In the genomic region with DNA sequence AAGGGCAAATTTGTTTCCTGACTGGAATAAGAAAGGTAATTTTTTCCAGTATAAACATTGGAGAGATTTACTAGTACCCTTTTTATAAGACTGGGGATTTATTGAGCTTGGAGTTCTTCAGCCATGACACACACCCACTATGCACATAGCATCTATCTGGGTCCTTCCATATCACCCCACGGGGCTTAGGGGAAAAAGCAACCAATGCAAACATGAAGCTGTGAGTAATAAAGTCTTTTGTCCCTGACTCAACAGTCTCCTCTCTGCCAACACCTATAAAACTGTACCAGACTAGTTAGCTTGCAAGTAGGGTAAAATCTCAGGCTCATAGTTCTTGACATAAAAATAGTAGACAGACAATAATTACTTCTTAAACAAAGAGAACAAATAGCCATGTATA, we compare ENCODE assay signal across 1 cellular context.
TF ChIP-seq lines count a peak whose summit lies in the region.

No MANE protein-coding gene starts in this region.

TF ChIP-seq in SK-N-SH, 30 proteins besides CTCF, POLR2A, EP300 and RAD21 (continued from another document):
- TF ChIP-seq, protein P1, sequence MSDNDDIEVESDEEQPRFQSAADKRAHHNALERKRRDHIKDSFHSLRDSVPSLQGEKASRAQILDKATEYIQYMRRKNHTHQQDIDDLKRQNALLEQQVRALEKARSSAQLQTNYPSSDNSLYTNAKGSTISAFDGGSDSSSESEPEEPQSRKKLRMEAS (IDR thresholded peaks at IDR 0.05; ENCODE audit: low read depth): no peak
- TF ChIP-seq, protein P2, sequence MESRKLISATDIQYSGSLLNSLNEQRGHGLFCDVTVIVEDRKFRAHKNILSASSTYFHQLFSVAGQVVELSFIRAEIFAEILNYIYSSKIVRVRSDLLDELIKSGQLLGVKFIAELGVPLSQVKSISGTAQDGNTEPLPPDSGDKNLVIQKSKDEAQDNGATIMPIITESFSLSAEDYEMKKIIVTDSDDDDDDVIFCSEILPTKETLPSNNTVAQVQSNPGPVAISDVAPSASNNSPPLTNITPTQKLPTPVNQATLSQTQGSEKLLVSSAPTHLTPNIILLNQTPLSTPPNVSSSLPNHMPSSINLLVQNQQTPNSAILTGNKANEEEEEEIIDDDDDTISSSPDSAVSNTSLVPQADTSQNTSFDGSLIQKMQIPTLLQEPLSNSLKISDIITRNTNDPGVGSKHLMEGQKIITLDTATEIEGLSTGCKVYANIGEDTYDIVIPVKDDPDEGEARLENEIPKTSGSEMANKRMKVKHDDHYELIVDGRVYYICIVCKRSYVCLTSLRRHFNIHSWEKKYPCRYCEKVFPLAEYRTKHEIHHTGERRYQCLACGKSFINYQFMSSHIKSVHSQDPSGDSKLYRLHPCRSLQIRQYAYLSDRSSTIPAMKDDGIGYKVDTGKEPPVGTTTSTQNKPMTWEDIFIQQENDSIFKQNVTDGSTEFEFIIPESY (IDR thresholded peaks at IDR 0.05; ENCODE audit: borderline replicate concordance, low read depth): no peak
